Comparison of ENCODE assay signal across 8 cellular contexts in genomic region chr2:68943581-68944568, GRCh38. TPM values are rescaled to one million over a fixed set of nuclear protein-coding genes. Genes with fewer than 3 reads are reported as not detected.
DNase-seq lines count a peak whose midpoint lies in the region; ATAC-seq, FAIRE-seq and TF ChIP-seq lines count a peak whose summit lies in the region.

No MANE protein-coding gene starts in this region.

- no peaks in the 10 kb centered on the region for H3K36me3 ChIP-seq in astrocyte (ENCODE audit: insufficient read depth, low read length)
- H3K36me3 ChIP-seq in hepatocyte (replicated peaks; ENCODE audit: insufficient read depth, low read depth) = no peaks in the 10 kb centered on the region

- H4K20me1 ChIP-seq in astrocyte (ENCODE audit: insufficient read depth, low read length) (no peaks in the 10 kb centered on the region), hepatocyte (ENCODE audit: insufficient read depth, poor library complexity, severe bottlenecking) (no peaks in the 10 kb centered on the region)

- no peaks in the 10 kb centered on the region for H3K4me1 ChIP-seq in astrocyte (ENCODE audit: insufficient read depth, low read length)
- no peaks in the 10 kb centered on the region for H3K4me1 ChIP-seq in hepatocyte (ENCODE audit: insufficient read depth)

- H3K4me2 ChIP-seq in astrocyte (ENCODE audit: low read length) (no peak overlapping the region), hepatocyte (no peak overlapping the region)

- H3K27me3 ChIP-seq in astrocyte (ENCODE audit: insufficient read depth, low read length) = no peaks in the 10 kb centered on the region
- peaks cover 3% of the 10 kb centered on the region for H3K27me3 ChIP-seq in hepatocyte

- ATAC-seq in GM21390 (IDR thresholded peaks at IDR 0.05; ENCODE audit: unreplicated experiment) = peak; percentile 60
- ATAC-seq in T-helper 17 cell = peak; percentile 81
- ATAC-seq in HG02642 (IDR thresholded peaks at IDR 0.05; ENCODE audit: poor library complexity, unreplicated experiment) = no peak

- DNase-seq in AG10803 (ENCODE audit: low read depth) (peak; percentile 55), NCI-H187 (lab: John Stamatoyannopoulos, UW) (peak; percentile 16 to 52), T-helper 17 cell (peak in 2 of 3 donors; percentile 23 to 42), astrocyte (ENCODE audit: low read depth) (peak; percentile 14), hepatocyte (ENCODE audit: low spot score) (peak; percentile 76), retinal pigment epithelial cell (ENCODE audit: low read depth) (peak; percentile 10)

- no peak overlapping the region for H3K9ac ChIP-seq in astrocyte (ENCODE audit: low read length)

- no peaks in the 10 kb centered on the region for H3K9me2 ChIP-seq in hepatocyte (replicated peaks; ENCODE audit: insufficient read depth)

- no peak overlapping the region for H3K27ac Mint-ChIP-seq in T-helper 17 cell
- peak overlapping the region; percentile 64 for H3K27ac Mint-ChIP-seq in astrocyte (ENCODE audit: unreplicated experiment)

- H3K79me2 ChIP-seq in astrocyte (ENCODE audit: insufficient read depth, low read length) = no peaks in the 10 kb centered on the region
- H3K79me2 ChIP-seq in hepatocyte = no peaks in the 10 kb centered on the region

- peak; percentile 75 for FAIRE-seq in astrocyte (lab: Jason Lieb, UNC)

- H3K27ac ChIP-seq in astrocyte (ENCODE audit: low read depth, low read length) = no peak overlapping the region
- no peak overlapping the region for H3K27ac ChIP-seq in hepatocyte

- TF ChIP-seq CTCF in AG10803 (conservative IDR thresholded peaks at IDR 0.05; ENCODE audit: low read length) (peak; percentile 83), astrocyte (IDR thresholded peaks at IDR 0.05; ENCODE audit: insufficient read depth, low read depth, low read length) (peak; percentile 85), hepatocyte (IDR thresholded peaks at IDR 0.05; ENCODE audit: poor library complexity) (peak; percentile 81), retinal pigment epithelial cell (conservative IDR thresholded peaks at IDR 0.05; ENCODE audit: low read depth, low read length) (peak; percentile 78)

- H3K36me3 Mint-ChIP-seq in T-helper 17 cell (ENCODE audit: low read depth) = peaks cover 11% of the 10 kb centered on the region
- H3K36me3 Mint-ChIP-seq in astrocyte (ENCODE audit: low read depth, unreplicated experiment) = no peaks in the 10 kb centered on the region

- H3K9me3 Mint-ChIP-seq in astrocyte (ENCODE audit: unreplicated experiment) = peaks cover 2% of the 10 kb centered on the region

- no peaks in the 10 kb centered on the region for H3K9me3 ChIP-seq in T-helper 17 cell (ENCODE audit: control insufficient read depth, low read length, poor library complexity, severe bottlenecking)
- no peaks in the 10 kb centered on the region for H3K9me3 ChIP-seq in astrocyte (ENCODE audit: insufficient read depth, low read depth, low read length)
- no peaks in the 10 kb centered on the region for H3K9me3 ChIP-seq in hepatocyte (ENCODE audit: low read depth)

- H3K27me3 Mint-ChIP-seq in T-helper 17 cell (peaks cover 45% of the 10 kb centered on the region), astrocyte (ENCODE audit: low read depth, unreplicated experiment) (no peaks in the 10 kb centered on the region)

- H2AFZ ChIP-seq in astrocyte (ENCODE audit: low read depth, low read length) = peak overlapping the region; percentile 88
- H2AFZ ChIP-seq in hepatocyte = peak overlapping the region; percentile 19

- WGBS in hepatocyte (ENCODE audit: low lambda C conversion rate, missing lambda C conversion rate) = 36% methylated on average over 27 of the region's 27 CpGs

- H3K4me3 ChIP-seq in AG10803 (ENCODE audit: low read length) = no peak overlapping the region
- no peak overlapping the region for H3K4me3 ChIP-seq in astrocyte (ENCODE audit: insufficient read depth, low read depth, low read length)
- no peak overlapping the region for H3K4me3 ChIP-seq in hepatocyte
- no peak overlapping the region for H3K4me3 ChIP-seq in retinal pigment epithelial cell (ENCODE audit: low read length)

- H3K4me3 Mint-ChIP-seq in T-helper 17 cell (no peak overlapping the region), astrocyte (ENCODE audit: unreplicated experiment) (no peak overlapping the region)

- H3K4me1 Mint-ChIP-seq in T-helper 17 cell = peaks cover 5% of the 10 kb centered on the region
- no peaks in the 10 kb centered on the region for H3K4me1 Mint-ChIP-seq in astrocyte (ENCODE audit: low read depth, unreplicated experiment)

RNA-seq across cellular contexts. Expression of gene GKN2, which starts 8.8 kb away (rescaled TPM):
- not detected for total RNA-seq in T-helper 17 cell
- not detected in 2 replicates for total RNA-seq in astrocyte
- total RNA-seq in hepatocyte = not detected in 2 replicates
- polyA plus RNA-seq in hepatocyte = not detected in 2 replicates

RNA-seq across cellular contexts. Expression of gene GKN1, which starts 30.6 kb away (rescaled TPM):
- total RNA-seq in T-helper 17 cell (not detected), astrocyte (not detected in 2 replicates), hepatocyte (0.53 TPM in 1 of 2 replicates, not detected in the other)
- 0.25 and 0.79 TPM in 2 replicates for polyA plus RNA-seq in hepatocyte

Comparison
In these comparisons a context has a peak if more than half of its experiments do, and no peak if none do; other contexts are left out.
1. DNase-seq: peak in every context shown above with its lines; median percentile 76 in hepatocyte; 55 in AG10803; 34 in NCI-H187; 32 in T-helper 17 cell; 14 in astrocyte; 10 in retinal pigment epithelial cell.